Comparison of ENCODE assay signal across 20 cellular contexts in the genomic region with DNA sequence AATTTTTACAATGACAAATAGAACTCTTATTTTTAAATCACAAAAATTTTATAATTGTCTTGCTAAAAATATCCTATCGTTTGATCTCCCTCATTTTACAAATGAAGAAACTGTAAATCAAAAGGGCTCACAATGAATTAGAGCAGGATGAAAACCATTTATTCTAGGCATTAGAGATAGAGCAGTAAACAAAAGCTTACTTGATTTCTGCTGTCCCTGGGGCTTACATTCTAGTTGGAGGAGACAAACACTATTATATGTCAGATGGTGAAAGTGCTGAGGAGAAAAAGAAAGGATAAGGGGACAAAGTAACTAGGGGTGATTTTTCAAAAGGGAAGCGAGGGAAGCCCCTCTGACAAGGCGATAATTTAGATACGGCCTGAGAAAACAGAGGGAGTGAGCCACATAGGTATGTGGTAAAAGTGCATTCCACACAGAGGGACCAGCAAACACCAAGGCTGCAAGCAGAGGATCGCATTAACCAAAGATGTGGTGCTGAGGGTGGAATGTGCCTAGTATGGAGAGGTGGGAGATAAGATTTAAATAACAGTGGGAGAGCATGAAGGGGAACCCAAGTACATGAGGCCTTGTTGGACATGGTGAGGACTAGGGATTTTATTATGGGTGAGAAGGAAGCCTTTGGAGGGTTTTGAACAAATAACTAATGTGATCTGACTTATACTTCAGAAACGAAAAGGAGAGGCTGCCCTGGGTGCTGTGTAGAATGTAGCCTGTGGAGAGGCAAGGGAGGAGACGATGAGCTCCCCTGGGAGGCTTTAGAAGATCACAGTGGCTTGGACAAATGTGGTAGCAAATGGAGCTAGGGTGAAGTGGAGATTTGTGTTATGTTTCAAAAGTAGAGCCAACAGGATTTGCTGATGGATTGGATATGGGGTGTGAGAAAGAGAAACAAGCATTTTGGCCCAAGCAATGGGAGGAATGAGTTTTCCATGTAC.
DNase-seq lines count a peak whose midpoint lies in the region; ATAC-seq, FAIRE-seq and TF ChIP-seq lines count a peak whose summit lies in the region.
"Had no signal": no experiment of that assay in that cellular context is flagged by ENCODE, and none has a peak within 500 bp of the region (broad histone marks: within the 10 kb centered on the region; RNA-seq: fewer than 3 reads in every experiment).

No MANE protein-coding gene starts in this region.

- no peak overlapping the region for H3K9ac ChIP-seq in NT2/D1 (ENCODE audit: insufficient read length, low read depth)

- H3K4me3 ChIP-seq in NT2/D1 (ENCODE audit: insufficient read length, low read depth): no peak overlapping the region
- H3K4me3 ChIP-seq: dorsolateral prefrontal cortex, right atrium auricular region had no signal

- H3K9me3 ChIP-seq in NT2/D1 (ENCODE audit: insufficient read depth, low read length): no peaks in the 10 kb centered on the region
- H3K9me3 ChIP-seq: right atrium auricular region had no signal

- H3K27me3 ChIP-seq in NT2/D1 (ENCODE audit: insufficient read depth, insufficient read length): no peaks in the 10 kb centered on the region
- H3K27me3 ChIP-seq: dorsolateral prefrontal cortex, right atrium auricular region had no signal

- no peaks in the 10 kb centered on the region for H3K4me1 ChIP-seq in NT2/D1 (ENCODE audit: insufficient read depth, insufficient read length)

- H3K4me3 Mint-ChIP-seq in neural crest cell: no peak overlapping the region
- H3K4me3 Mint-ChIP-seq: CD4-positive, alpha-beta memory T cell; IgD-negative memory B cell; T-helper 1 cell treated with Interleukin-12 subunit alpha and Interleukin-12 subunit beta and Interleukin-4 antibody, amounts not matched to agents 30 μg/mL and 1 μg/mL, for 36 hours had no signal

- ATAC-seq in GM19324 (IDR thresholded peaks at IDR 0.05; ENCODE audit: low FRiP score, unreplicated experiment) (no peak), GM21390 (IDR thresholded peaks at IDR 0.05; ENCODE audit: unreplicated experiment) (no peak), GM21529 (IDR thresholded peaks at IDR 0.05; ENCODE audit: unreplicated experiment) (no peak)

- DNase-seq in Daoy (ENCODE audit: low read depth) (peak; percentile 67), NT2/D1 (ENCODE audit: low read depth, low spot score) (peak; percentile 13), neural crest cell (ENCODE audit: low read depth, low spot score) (no peak), HUDEP-2 (lab: John Stamatoyannopoulos, UW; ENCODE audit: unreplicated experiment in 76 of 76) (no peak)
- DNase-seq: activated T-cell treated with anti-CD3 and anti-CD28 coated beads for 4 hours; amniotic stem cell; CD4-positive, alpha-beta memory T cell; dorsolateral prefrontal cortex; kidney; NCI-H1417; stimulated activated CD4-positive, alpha-beta T cell treated with anti-CD3 and anti-CD28 coated beads, Interleukin-4, amount 100 ng/mL, for 4 hours; stimulated activated naive CD4-positive, alpha-beta T cell had no signal

- peaks cover 5% of the 10 kb centered on the region for H3K9me3 Mint-ChIP-seq in neural crest cell
- H3K9me3 Mint-ChIP-seq: IgD-negative memory B cell had no signal

- peak overlapping the region; percentile 37 for H3K27ac Mint-ChIP-seq in neural crest cell (ENCODE audit: unreplicated experiment)
- H3K27ac Mint-ChIP-seq: IgD-negative memory B cell; T-helper 1 cell treated with Interleukin-12 subunit alpha and Interleukin-12 subunit beta and Interleukin-4 antibody, amounts not matched to agents 30 μg/mL and 1 μg/mL, for 36 hours had no signal

- FAIRE-seq in endometrium (lab: Jason Lieb, UNC): peak; percentile 89
- FAIRE-seq: frontal cortex had no signal

- H3K36me3 Mint-ChIP-seq in neural crest cell (ENCODE audit: low read depth): peaks cover 48% of the 10 kb centered on the region

- H3K4me1 Mint-ChIP-seq in neural crest cell: peaks cover 14% of the 10 kb centered on the region

- peaks cover 13% of the 10 kb centered on the region for H3K36me3 ChIP-seq in NT2/D1 (ENCODE audit: insufficient read depth, insufficient read length, low read length)

- H3K27me3 Mint-ChIP-seq in neural crest cell (ENCODE audit: low read depth): no peaks in the 10 kb centered on the region
- H3K27me3 Mint-ChIP-seq: CD4-positive, alpha-beta memory T cell; IgD-negative memory B cell had no signal

- TF ChIP-seq CTCF in neural crest cell (conservative IDR thresholded peaks at IDR 0.05): no peak

Comparison
In these comparisons a context has a peak if more than half of its experiments do, and no peak if none do; other contexts are left out.
1. DNase-seq: peak in Daoy (single experiment) and NT2/D1 (single experiment); none in neural crest cell (single experiment) and HUDEP-2 (0 of 76).